Comparison of ENCODE assay signal across 2 cellular contexts in the genomic region with DNA sequence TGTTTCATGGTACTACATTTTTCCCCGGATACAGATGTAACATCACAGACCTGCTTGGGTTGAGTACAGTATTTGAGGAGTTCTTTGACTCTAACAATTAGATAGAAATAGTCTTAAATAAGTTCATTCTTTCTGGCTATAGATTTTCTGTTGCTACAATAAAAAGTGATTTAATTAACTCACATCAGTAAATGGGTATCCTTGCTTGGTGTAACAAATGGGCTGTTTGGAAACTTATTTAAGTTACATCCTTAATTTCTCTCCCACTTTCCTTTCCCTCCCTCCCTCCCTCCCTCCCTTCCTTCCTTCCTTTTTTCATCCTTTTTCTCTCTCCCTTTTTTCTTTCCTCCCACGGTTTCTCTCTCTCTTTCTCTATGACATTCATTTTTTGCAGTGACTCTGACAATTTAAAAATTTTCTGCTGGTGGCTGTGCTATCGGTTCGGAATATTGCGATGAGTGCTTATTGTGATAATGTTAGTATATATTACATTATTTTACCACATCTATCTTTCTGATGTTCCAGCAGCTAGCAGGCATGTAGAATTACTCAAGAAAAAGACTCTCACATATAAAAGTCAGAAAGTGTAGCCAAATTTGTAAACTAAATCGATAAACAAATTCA.
TF ChIP-seq lines count a peak whose summit lies in the region.

No MANE protein-coding gene starts in this region.

TF ChIP-seq in HepG2, 621 proteins besides CTCF, POLR2A, EP300 and RAD21:
- TF ChIP-seq HNRNPK (IDR thresholded peaks at IDR 0.05; ENCODE audit: low read depth, low read length, poor library complexity, severe bottlenecking) (peak; percentile 98), PCBP1 (IDR thresholded peaks at IDR 0.05; ENCODE audit: borderline replicate concordance, low read depth, low read length) (0 out of 2 replicates have a peak, but pooled peaks have one; percentile 51), MED8 (CRISPR knock-in tag; IDR thresholded peaks at IDR 0.05; ENCODE audit: insufficient replicate concordance) (no peak)

TF ChIP-seq in K562, 482 proteins besides CTCF, POLR2A, EP300 and RAD21:
- TF ChIP-seq, protein P1, sequence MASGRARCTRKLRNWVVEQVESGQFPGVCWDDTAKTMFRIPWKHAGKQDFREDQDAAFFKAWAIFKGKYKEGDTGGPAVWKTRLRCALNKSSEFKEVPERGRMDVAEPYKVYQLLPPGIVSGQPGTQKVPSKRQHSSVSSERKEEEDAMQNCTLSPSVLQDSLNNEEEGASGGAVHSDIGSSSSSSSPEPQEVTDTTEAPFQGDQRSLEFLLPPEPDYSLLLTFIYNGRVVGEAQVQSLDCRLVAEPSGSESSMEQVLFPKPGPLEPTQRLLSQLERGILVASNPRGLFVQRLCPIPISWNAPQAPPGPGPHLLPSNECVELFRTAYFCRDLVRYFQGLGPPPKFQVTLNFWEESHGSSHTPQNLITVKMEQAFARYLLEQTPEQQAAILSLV (tag; IDR thresholded peaks at IDR 0.05), result no peak
- TF ChIP-seq HNRNPLL (IDR thresholded peaks at IDR 0.05; ENCODE audit: low read depth, low read length, poor library complexity, severe bottlenecking) (no peak), FOSL1 (tag; conservative IDR thresholded peaks at IDR 0.05) (no peak), PCBP2 (IDR thresholded peaks at IDR 0.05; ENCODE audit: low read depth, low read length, poor library complexity, severe bottlenecking) (peak; percentile 57), HNRNPK (IDR thresholded peaks at IDR 0.05; ENCODE audit: low read depth, low read length, poor library complexity, severe bottlenecking) (peak; percentile 82), ZNF263 (CRISPR knock-in tag; IDR thresholded peaks at IDR 0.05; ENCODE audit: borderline replicate concordance) (no peak)
- TF ChIP-seq, protein P2, sequence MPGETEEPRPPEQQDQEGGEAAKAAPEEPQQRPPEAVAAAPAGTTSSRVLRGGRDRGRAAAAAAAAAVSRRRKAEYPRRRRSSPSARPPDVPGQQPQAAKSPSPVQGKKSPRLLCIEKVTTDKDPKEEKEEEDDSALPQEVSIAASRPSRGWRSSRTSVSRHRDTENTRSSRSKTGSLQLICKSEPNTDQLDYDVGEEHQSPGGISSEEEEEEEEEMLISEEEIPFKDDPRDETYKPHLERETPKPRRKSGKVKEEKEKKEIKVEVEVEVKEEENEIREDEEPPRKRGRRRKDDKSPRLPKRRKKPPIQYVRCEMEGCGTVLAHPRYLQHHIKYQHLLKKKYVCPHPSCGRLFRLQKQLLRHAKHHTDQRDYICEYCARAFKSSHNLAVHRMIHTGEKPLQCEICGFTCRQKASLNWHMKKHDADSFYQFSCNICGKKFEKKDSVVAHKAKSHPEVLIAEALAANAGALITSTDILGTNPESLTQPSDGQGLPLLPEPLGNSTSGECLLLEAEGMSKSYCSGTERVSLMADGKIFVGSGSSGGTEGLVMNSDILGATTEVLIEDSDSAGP (CRISPR knock-in tag; IDR thresholded peaks at IDR 0.05), result no peak
